In genomic region chr12:104736307-104736706, GRCh38 we compare ENCODE assay signal across 13 cellular contexts.
A peak's percentile ranks its signal among the peaks of the same experiment; 100 is the strongest.
DNase-seq lines count a peak whose midpoint lies in the region; ATAC-seq and TF ChIP-seq lines count a peak whose summit lies in the region.
"Had no signal": no experiment of that assay in that cellular context is flagged by ENCODE, and none has a peak within 500 bp of the region (broad histone marks: within the 10 kb centered on the region; RNA-seq: fewer than 3 reads in every experiment).

No MANE protein-coding gene starts in this region.

- H3K27me3 ChIP-seq in A673 (replicated peaks; ENCODE audit: insufficient read depth, low read depth, low read length, poor library complexity) (no peaks in the 10 kb centered on the region), DND-41 (ENCODE audit: insufficient read depth, low read length, poor library complexity) (no peaks in the 10 kb centered on the region), hepatocyte (no peaks in the 10 kb centered on the region), upper lobe of left lung (no peaks in the 10 kb centered on the region)
- H3K27me3 ChIP-seq: uterus had no signal

- POLR2A ChIA-PET in A673 (lab: Charles Lee; ENCODE audit: low non-redundant PET) = no interaction called here

- H3K4me2 ChIP-seq in DND-41 (ENCODE audit: insufficient read depth, low read length) = no peak overlapping the region
- no peak overlapping the region for H3K4me2 ChIP-seq in hepatocyte

- H3K9me3 Mint-ChIP-seq in activated naive CD8-positive, alpha-beta T cell treated with anti-CD3 and anti-CD28 coated beads, Interleukin-2, amount 50 U/mL, for 24 hours = no peaks in the 10 kb centered on the region
- no peaks in the 10 kb centered on the region for H3K9me3 Mint-ChIP-seq in activated T-cell treated with anti-CD3 and anti-CD28 coated beads, Interleukin-2, amount 50 U/mL, for 4 hours

- H3K36me3 ChIP-seq in A673 (ENCODE audit: insufficient read depth, low read length, poor library complexity, severe bottlenecking) (no peaks in the 10 kb centered on the region), DND-41 (ENCODE audit: insufficient read depth, low read length) (peaks cover 53% of the 10 kb centered on the region), hepatocyte (replicated peaks; ENCODE audit: insufficient read depth, low read depth) (no peaks in the 10 kb centered on the region), upper lobe of left lung (no peaks in the 10 kb centered on the region)
- H3K36me3 ChIP-seq: uterus, WERI-Rb-1 had no signal

- 48% methylated on average over 6 of the region's 6 CpGs for WGBS in hepatocyte (ENCODE audit: low lambda C conversion rate, missing lambda C conversion rate)
- 55 to 77% methylated on average over 3 to 6 of the region's 6 CpGs for WGBS in upper lobe of left lung, 2 donors

- no peaks in the 10 kb centered on the region for H3K9me3 ChIP-seq in A673 (ENCODE audit: low read depth, low read length, poor library complexity, severe bottlenecking)
- H3K9me3 ChIP-seq in DND-41 (ENCODE audit: insufficient read depth, low read length, severe bottlenecking) = no peaks in the 10 kb centered on the region
- H3K9me3 ChIP-seq in hepatocyte (ENCODE audit: low read depth) = no peaks in the 10 kb centered on the region
- H3K9me3 ChIP-seq in upper lobe of left lung = no peaks in the 10 kb centered on the region
- H3K9me3 ChIP-seq: uterus had no signal

- TF ChIP-seq POLR2A in upper lobe of left lung (IDR thresholded peaks at IDR 0.05) = no peak

- H3K27ac Mint-ChIP-seq in activated naive CD8-positive, alpha-beta T cell treated with anti-CD3 and anti-CD28 coated beads, Interleukin-2, amount 50 U/mL, for 24 hours = peak overlapping the region; percentile 75

- no peak overlapping the region for H3K4me3 ChIP-seq in A673 (ENCODE audit: low read depth, low read length, poor library complexity, severe bottlenecking)
- no peak overlapping the region for H3K4me3 ChIP-seq in DND-41 (ENCODE audit: low read depth in 1 of 2, low read length in 2 of 2)
- no peak overlapping the region for H3K4me3 ChIP-seq in hepatocyte
- H3K4me3 ChIP-seq in upper lobe of left lung = no peak overlapping the region
- H3K4me3 ChIP-seq: uterus had no signal

- no peaks in the 10 kb centered on the region for H3K9me2 ChIP-seq in hepatocyte (replicated peaks; ENCODE audit: insufficient read depth)

- no peak for TF ChIP-seq CTCF in A673 (conservative IDR thresholded peaks at IDR 0.05; ENCODE audit: low read depth, low read length)
- TF ChIP-seq CTCF in DND-41 (IDR thresholded peaks at IDR 0.05; ENCODE audit: borderline replicate concordance, extremely low read depth, low read length, poor library complexity, severe bottlenecking) = no peak
- peak; percentile 20 for TF ChIP-seq CTCF in hepatocyte (IDR thresholded peaks at IDR 0.05; ENCODE audit: poor library complexity)
- TF ChIP-seq CTCF in upper lobe of left lung (IDR thresholded peaks at IDR 0.05) = no peak

- intact Hi-C loops in A673 (cut with micrococcal nuclease; ENCODE audit: unreplicated experiment) = no loop called here

- CTCF ChIA-PET in A673 (lab: Charles Lee) = no interaction called here

- no peak overlapping the region for H2AFZ ChIP-seq in DND-41 (ENCODE audit: low read depth, low read length)
- no peak overlapping the region for H2AFZ ChIP-seq in hepatocyte

- H4K20me1 ChIP-seq in DND-41 (ENCODE audit: insufficient read depth, low read length) = peaks cover 100% of the 10 kb centered on the region
- no peaks in the 10 kb centered on the region for H4K20me1 ChIP-seq in hepatocyte (ENCODE audit: insufficient read depth, poor library complexity, severe bottlenecking)

- TF ChIP-seq EP300 in upper lobe of left lung (IDR thresholded peaks at IDR 0.05) = no peak

- no TSS peak for BruUV-seq in A673 (replicated peaks; lab: Mats Ljungman, UMichigan)

- peaks cover 100% of the 10 kb centered on the region for H3K79me2 ChIP-seq in DND-41 (ENCODE audit: insufficient read depth, low read length)
- H3K79me2 ChIP-seq in hepatocyte = no peaks in the 10 kb centered on the region

- H3K27ac ChIP-seq in A673 (ENCODE audit: low read depth, low read length, poor library complexity, severe bottlenecking) (no peak overlapping the region), DND-41 (ENCODE audit: low read length) (peak overlapping the region; percentile 32), hepatocyte (peak overlapping the region; percentile 61), upper lobe of left lung (no peak overlapping the region), substantia nigra (ENCODE audit: low read depth, low read length, poor library complexity, severe bottlenecking) (no peak overlapping the region)
- H3K27ac ChIP-seq: uterus, WERI-Rb-1 had no signal

- no peaks in the 10 kb centered on the region for H3K27me3 Mint-ChIP-seq in activated naive CD8-positive, alpha-beta T cell treated with anti-CD3 and anti-CD28 coated beads, Interleukin-2, amount 50 U/mL, for 24 hours
- H3K27me3 Mint-ChIP-seq in activated T-cell treated with anti-CD3 and anti-CD28 coated beads, Interleukin-2, amount 50 U/mL, for 4 hours (ENCODE audit: low read depth) = no peaks in the 10 kb centered on the region

- DNase-seq in A673 (ENCODE audit: low spot score) (peak; percentile 27), DND-41 (no peak), hepatocyte (ENCODE audit: low spot score) (peak; percentile 70), upper lobe of left lung (no peak), SHP77 treated with DMSO at 0.1 percent for 48 hours (lab: John Stamatoyannopoulos, UW) (no peak), substantia nigra (lab: John Stamatoyannopoulos, UW) (no peak)
- no peak for DNase-seq in activated naive CD8-positive, alpha-beta T cell treated with anti-CD3 and anti-CD28 coated beads, Interleukin-2, amount 50 U/mL, for 24 hours
- no peak for DNase-seq in activated T-cell treated with anti-CD3 and anti-CD28 coated beads, Interleukin-2, amount 50 U/mL, for 4 hours
- DNase-seq: activated naive CD4-positive, alpha-beta T cell treated with anti-CD3 and anti-CD28 coated beads, Interleukin-2, amount 50 U/mL, for 16 hours; COR-L47; KG1; uterus; WERI-Rb-1 had no signal

- H3K4me1 ChIP-seq in A673 (ENCODE audit: insufficient read depth, low read length, poor library complexity, severe bottlenecking) (no peaks in the 10 kb centered on the region), DND-41 (ENCODE audit: insufficient read depth, low read length) (peaks cover 22% of the 10 kb centered on the region), hepatocyte (ENCODE audit: insufficient read depth) (peaks cover 11% of the 10 kb centered on the region), upper lobe of left lung (peaks cover 25 to 68% (median 39%) of the 10 kb centered on the region in 4 donors)

- peaks cover 66% of the 10 kb centered on the region for H3K4me1 Mint-ChIP-seq in activated naive CD8-positive, alpha-beta T cell treated with anti-CD3 and anti-CD28 coated beads, Interleukin-2, amount 50 U/mL, for 24 hours
- H3K4me1 Mint-ChIP-seq in activated T-cell treated with anti-CD3 and anti-CD28 coated beads, Interleukin-2, amount 50 U/mL, for 4 hours (ENCODE audit: low read depth) = peaks cover 82% of the 10 kb centered on the region

- H3K9ac ChIP-seq in DND-41 (ENCODE audit: low read depth, low read length) = no peak overlapping the region

- H3K4me3 Mint-ChIP-seq in activated naive CD8-positive, alpha-beta T cell treated with anti-CD3 and anti-CD28 coated beads, Interleukin-2, amount 50 U/mL, for 24 hours = no peak overlapping the region
- H3K4me3 Mint-ChIP-seq in activated T-cell treated with anti-CD3 and anti-CD28 coated beads, Interleukin-2, amount 50 U/mL, for 4 hours = no peak overlapping the region

- no peaks in the 10 kb centered on the region for H3K36me3 Mint-ChIP-seq in activated naive CD8-positive, alpha-beta T cell treated with anti-CD3 and anti-CD28 coated beads, Interleukin-2, amount 50 U/mL, for 24 hours (ENCODE audit: low read depth)
- peaks cover 4% of the 10 kb centered on the region for H3K36me3 Mint-ChIP-seq in activated T-cell treated with anti-CD3 and anti-CD28 coated beads, Interleukin-2, amount 50 U/mL, for 4 hours (ENCODE audit: insufficient read depth)

- ATAC-seq in DND-41 (ENCODE audit: insufficient read depth, low read depth) = no peak
- ATAC-seq in activated naive CD8-positive, alpha-beta T cell treated with anti-CD3 and anti-CD28 coated beads, Interleukin-2, amount 50 U/mL, for 24 hours = no peak
- ATAC-seq in upper lobe of left lung (ENCODE audit: low FRiP score in 2 of 2) = no peak
- no peak for ATAC-seq in activated T-cell treated with anti-CD3 and anti-CD28 coated beads, Interleukin-2, amount 50 U/mL, for 4 hours

Comparison
In these comparisons a context has a peak if more than half of its experiments do, and no peak if none do; other contexts are left out.
1. DNase-seq: peak in A673 (single experiment) and hepatocyte (single experiment); none in DND-41 (single experiment), activated naive CD8-positive, alpha-beta T cell treated with anti-CD3 and anti-CD28 coated beads, Interleukin-2, amount 50 U/mL, for 24 hours (single experiment), upper lobe of left lung (0 of 2), activated T-cell treated with anti-CD3 and anti-CD28 coated beads, Interleukin-2, amount 50 U/mL, for 4 hours (single experiment), SHP77 treated with DMSO at 0.1 percent for 48 hours (single experiment) and substantia nigra (0 of 49).
2. H3K27ac ChIP-seq: peak in DND-41 (single experiment) and hepatocyte (single experiment); none in A673 (single experiment), upper lobe of left lung (0 of 4) and substantia nigra (single experiment).